In the genomic region with DNA sequence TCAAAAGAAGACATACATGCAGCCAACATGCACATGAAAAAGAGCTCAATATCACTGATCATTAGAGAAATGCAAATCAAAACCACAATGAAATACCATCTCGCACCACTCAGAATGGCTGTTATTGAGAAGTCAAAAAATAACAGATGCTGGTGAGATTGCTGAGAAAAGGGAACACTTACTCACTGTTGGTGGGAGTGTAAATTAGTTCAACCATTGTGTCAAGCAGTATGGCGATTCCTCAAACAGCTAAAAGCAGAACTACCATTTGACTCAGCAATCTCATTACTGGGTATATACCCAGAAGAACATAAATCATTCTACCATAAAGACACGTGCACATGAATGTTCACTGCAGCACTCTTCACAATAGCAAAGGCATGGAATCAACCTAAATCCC, we compare ENCODE assay signal across 16 cellular contexts.
"Had no signal": no experiment of that assay in that cellular context is flagged by ENCODE, and none has a peak within 500 bp of the region (broad histone marks: within the 10 kb centered on the region; RNA-seq: fewer than 3 reads in every experiment).

No MANE protein-coding gene starts in this region.

- H3K36me3 ChIP-seq: breast epithelium, lower lobe of right lung, right atrium auricular region, tibial nerve had no signal

- H3K27me3 Mint-ChIP-seq: activated CD4-positive, alpha-beta memory T cell treated with anti-CD3 and anti-CD28 coated beads, Interleukin-2, amount 10 ng/mL, durations not matched to agents 7 days and 5 days; naive B cell had no signal

- H3K4me3 ChIP-seq: breast epithelium, lower lobe of right lung, right atrium auricular region, skin epidermis, tibial nerve had no signal

- ATAC-seq: lower lobe of right lung had no signal

- H3K27ac ChIP-seq: breast epithelium, lower lobe of right lung, parathyroid adenoma, right atrium auricular region, skin epidermis, tibial nerve had no signal

- H3K4me1 ChIP-seq: breast epithelium, lower lobe of right lung, parathyroid adenoma, right atrium auricular region, tibial nerve had no signal

- H3K36me3 Mint-ChIP-seq: mesothelial cell of epicardium, naive B cell had no signal

- H3K27me3 ChIP-seq: breast epithelium, right atrium auricular region, tibial nerve had no signal

- H3K27ac Mint-ChIP-seq: activated CD4-positive, alpha-beta memory T cell treated with anti-CD3 and anti-CD28 coated beads, Interleukin-2, amount 10 ng/mL, durations not matched to agents 7 days and 5 days; endodermal cell; mesothelial cell of epicardium; naive B cell; T-helper 1 cell treated with Interleukin-12 subunit alpha and Interleukin-12 subunit beta and Interleukin-4 antibody, amounts not matched to agents 30 μg/mL and 1 μg/mL, for 36 hours had no signal

- H3K4me1 Mint-ChIP-seq: activated CD4-positive, alpha-beta memory T cell treated with anti-CD3 and anti-CD28 coated beads, Interleukin-2, amount 10 ng/mL, durations not matched to agents 7 days and 5 days; endodermal cell; mesothelial cell of epicardium; naive B cell had no signal

- H3K9me3 ChIP-seq: lower lobe of right lung had no signal

- H3K4me3 Mint-ChIP-seq: activated CD4-positive, alpha-beta memory T cell treated with anti-CD3 and anti-CD28 coated beads, Interleukin-2, amount 10 ng/mL, durations not matched to agents 7 days and 5 days; endodermal cell; mesothelial cell of epicardium; naive B cell; T-helper 1 cell treated with Interleukin-12 subunit alpha and Interleukin-12 subunit beta and Interleukin-4 antibody, amounts not matched to agents 30 μg/mL and 1 μg/mL, for 36 hours had no signal

- DNase-seq: activated CD4-positive, alpha-beta memory T cell treated with anti-CD3 and anti-CD28 coated beads, Interleukin-2, amount 10 ng/mL, durations not matched to agents 7 days and 5 days; activated CD4-positive, CD25-positive, alpha-beta regulatory T cell treated with anti-CD3 and anti-CD28 coated beads, Interleukin-2, amount 50 U/mL, for 72 hours; aorta; dermis blood vessel endothelial cell; endodermal cell; erythroblast; lower lobe of right lung; naive B cell; stimulated activated CD4-positive, alpha-beta T cell treated with anti-CD3 and anti-CD28 coated beads, Interleukin-4, amount 100 ng/mL, for 4 hours had no signal
